ENCODE assay signal across 1 cellular context in the genomic region with DNA sequence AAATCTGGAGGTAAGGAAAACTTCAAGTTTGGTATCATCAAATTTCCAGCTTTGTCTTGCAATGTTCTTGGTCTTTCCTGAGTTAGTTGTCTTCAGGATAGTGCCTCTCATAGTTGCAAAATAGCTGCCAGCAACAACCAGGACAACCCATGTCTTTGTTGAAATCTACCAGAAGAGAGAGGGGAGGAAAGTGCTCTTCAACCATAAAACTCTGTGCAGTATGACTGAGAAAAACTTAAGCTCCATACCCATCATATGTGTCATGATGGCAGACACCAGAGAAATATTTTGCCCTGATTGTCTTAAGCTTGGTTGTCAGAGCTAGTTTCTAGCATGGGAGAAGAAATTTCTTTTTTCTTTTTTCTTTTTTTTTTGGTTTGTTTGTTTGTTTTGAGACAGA.
TF ChIP-seq lines count a peak whose summit lies in the region.

No MANE protein-coding gene starts in this region.

TF ChIP-seq in GM23338, 12 proteins besides CTCF, POLR2A, EP300 and RAD21:
- TF ChIP-seq, protein P1, sequence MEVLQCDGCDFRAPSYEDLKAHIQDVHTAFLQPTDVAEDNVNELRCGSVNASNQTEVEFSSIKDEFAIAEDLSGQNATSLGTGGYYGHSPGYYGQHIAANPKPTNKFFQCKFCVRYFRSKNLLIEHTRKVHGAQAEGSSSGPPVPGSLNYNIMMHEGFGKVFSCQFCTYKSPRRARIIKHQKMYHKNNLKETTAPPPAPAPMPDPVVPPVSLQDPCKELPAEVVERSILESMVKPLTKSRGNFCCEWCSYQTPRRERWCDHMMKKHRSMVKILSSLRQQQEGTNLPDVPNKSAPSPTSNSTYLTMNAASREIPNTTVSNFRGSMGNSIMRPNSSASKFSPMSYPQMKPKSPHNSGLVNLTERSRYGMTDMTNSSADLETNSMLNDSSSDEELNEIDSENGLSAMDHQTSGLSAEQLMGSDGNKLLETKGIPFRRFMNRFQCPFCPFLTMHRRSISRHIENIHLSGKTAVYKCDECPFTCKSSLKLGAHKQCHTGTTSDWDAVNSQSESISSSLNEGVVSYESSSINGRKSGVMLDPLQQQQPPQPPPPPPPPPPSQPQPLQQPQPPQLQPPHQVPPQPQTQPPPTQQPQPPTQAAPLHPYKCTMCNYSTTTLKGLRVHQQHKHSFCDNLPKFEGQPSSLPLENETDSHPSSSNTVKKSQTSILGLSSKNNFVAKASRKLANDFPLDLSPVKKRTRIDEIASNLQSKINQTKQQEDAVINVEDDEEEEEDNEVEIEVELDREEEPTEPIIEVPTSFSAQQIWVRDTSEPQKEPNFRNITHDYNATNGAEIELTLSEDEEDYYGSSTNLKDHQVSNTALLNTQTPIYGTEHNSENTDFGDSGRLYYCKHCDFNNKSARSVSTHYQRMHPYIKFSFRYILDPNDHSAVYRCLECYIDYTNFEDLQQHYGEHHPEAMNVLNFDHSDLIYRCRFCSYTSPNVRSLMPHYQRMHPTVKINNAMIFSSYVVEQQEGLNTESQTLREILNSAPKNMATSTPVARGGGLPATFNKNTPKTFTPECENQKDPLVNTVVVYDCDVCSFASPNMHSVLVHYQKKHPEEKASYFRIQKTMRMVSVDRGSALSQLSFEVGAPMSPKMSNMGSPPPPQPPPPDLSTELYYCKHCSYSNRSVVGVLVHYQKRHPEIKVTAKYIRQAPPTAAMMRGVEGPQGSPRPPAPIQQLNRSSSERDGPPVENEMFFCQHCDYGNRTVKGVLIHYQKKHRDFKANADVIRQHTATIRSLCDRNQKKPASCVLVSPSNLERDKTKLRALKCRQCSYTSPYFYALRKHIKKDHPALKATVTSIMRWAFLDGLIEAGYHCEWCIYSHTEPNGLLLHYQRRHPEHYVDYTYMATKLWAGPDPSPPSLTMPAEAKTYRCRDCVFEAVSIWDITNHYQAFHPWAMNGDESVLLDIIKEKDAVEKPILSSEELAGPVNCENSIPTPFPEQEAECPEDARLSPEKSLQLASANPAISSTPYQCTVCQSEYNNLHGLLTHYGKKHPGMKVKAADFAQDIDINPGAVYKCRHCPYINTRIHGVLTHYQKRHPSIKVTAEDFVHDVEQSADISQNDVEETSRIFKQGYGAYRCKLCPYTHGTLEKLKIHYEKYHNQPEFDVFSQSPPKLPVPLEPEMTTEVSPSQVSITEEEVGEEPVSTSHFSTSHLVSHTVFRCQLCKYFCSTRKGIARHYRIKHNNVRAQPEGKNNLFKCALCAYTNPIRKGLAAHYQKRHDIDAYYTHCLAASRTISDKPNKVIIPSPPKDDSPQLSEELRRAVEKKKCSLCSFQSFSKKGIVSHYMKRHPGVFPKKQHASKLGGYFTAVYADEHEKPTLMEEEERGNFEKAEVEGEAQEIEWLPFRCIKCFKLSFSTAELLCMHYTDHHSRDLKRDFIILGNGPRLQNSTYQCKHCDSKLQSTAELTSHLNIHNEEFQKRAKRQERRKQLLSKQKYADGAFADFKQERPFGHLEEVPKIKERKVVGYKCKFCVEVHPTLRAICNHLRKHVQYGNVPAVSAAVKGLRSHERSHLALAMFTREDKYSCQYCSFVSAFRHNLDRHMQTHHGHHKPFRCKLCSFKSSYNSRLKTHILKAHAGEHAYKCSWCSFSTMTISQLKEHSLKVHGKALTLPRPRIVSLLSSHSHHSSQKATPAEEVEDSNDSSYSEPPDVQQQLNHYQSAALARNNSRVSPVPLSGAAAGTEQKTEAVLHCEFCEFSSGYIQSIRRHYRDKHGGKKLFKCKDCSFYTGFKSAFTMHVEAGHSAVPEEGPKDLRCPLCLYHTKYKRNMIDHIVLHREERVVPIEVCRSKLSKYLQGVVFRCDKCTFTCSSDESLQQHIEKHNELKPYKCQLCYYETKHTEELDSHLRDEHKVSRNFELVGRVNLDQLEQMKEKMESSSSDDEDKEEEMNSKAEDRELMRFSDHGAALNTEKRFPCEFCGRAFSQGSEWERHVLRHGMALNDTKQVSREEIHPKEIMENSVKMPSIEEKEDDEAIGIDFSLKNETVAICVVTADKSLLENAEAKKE (CRISPR knock-in tag; IDR thresholded peaks at IDR 0.05) = no peak
- TF ChIP-seq STAT1 (IDR thresholded peaks at IDR 0.05; ENCODE audit: unreplicated experiment) (no peak), EZH2phosphoT487 (IDR thresholded peaks at IDR 0.05; ENCODE audit: unreplicated experiment) (no peak), JUNB (IDR thresholded peaks at IDR 0.05; ENCODE audit: unreplicated experiment) (no peak), ZNF331 (CRISPR knock-in tag; IDR thresholded peaks at IDR 0.05; ENCODE audit: low read depth) (no peak), ZNF114 (CRISPR knock-in tag; IDR thresholded peaks at IDR 0.05) (no peak), EZH2 (IDR thresholded peaks at IDR 0.05; ENCODE audit: low read depth, unreplicated experiment) (no peak), POLR2AphosphoS5 (IDR thresholded peaks at IDR 0.05; ENCODE audit: low read depth) (no peak), CREB1 (CRISPR knock-in tag; IDR thresholded peaks at IDR 0.05; ENCODE audit: low read depth) (no peak), NANOG (IDR thresholded peaks at IDR 0.05; ENCODE audit: borderline replicate concordance) (no peak)
- TF ChIP-seq, protein P2, sequence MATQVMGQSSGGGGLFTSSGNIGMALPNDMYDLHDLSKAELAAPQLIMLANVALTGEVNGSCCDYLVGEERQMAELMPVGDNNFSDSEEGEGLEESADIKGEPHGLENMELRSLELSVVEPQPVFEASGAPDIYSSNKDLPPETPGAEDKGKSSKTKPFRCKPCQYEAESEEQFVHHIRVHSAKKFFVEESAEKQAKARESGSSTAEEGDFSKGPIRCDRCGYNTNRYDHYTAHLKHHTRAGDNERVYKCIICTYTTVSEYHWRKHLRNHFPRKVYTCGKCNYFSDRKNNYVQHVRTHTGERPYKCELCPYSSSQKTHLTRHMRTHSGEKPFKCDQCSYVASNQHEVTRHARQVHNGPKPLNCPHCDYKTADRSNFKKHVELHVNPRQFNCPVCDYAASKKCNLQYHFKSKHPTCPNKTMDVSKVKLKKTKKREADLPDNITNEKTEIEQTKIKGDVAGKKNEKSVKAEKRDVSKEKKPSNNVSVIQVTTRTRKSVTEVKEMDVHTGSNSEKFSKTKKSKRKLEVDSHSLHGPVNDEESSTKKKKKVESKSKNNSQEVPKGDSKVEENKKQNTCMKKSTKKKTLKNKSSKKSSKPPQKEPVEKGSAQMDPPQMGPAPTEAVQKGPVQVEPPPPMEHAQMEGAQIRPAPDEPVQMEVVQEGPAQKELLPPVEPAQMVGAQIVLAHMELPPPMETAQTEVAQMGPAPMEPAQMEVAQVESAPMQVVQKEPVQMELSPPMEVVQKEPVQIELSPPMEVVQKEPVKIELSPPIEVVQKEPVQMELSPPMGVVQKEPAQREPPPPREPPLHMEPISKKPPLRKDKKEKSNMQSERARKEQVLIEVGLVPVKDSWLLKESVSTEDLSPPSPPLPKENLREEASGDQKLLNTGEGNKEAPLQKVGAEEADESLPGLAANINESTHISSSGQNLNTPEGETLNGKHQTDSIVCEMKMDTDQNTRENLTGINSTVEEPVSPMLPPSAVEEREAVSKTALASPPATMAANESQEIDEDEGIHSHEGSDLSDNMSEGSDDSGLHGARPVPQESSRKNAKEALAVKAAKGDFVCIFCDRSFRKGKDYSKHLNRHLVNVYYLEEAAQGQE (IDR thresholded peaks at IDR 0.05; ENCODE audit: unreplicated experiment) = no peak
- TF ChIP-seq, protein P3, sequence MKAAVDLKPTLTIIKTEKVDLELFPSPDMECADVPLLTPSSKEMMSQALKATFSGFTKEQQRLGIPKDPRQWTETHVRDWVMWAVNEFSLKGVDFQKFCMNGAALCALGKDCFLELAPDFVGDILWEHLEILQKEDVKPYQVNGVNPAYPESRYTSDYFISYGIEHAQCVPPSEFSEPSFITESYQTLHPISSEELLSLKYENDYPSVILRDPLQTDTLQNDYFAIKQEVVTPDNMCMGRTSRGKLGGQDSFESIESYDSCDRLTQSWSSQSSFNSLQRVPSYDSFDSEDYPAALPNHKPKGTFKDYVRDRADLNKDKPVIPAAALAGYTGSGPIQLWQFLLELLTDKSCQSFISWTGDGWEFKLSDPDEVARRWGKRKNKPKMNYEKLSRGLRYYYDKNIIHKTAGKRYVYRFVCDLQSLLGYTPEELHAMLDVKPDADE (IDR thresholded peaks at IDR 0.05) = no peak
